In the genomic region with DNA sequence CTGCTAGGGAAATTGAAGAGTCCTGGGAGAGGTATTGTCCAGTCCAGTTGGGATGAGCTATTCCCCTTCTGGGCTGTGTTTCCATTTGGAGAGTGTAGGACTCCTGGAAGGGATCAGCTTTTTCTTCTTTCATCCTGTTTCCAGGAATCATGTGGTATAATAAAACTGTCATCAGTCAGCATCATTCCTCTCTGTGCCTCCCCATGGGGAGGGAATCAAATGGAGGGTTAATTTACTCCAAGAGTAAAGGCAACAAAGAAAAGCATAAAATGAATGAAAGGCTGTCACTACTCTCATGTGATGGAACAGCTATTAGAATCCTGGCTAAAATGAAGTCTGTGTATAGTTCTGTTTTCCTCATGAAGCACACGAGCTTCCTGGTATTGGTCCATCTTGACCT, we compare ENCODE assay signal across 24 cellular contexts.
DNase-seq lines count a peak whose midpoint lies in the region; ATAC-seq, FAIRE-seq and TF ChIP-seq lines count a peak whose summit lies in the region.
"Had no signal": no experiment of that assay in that cellular context is flagged by ENCODE, and none has a peak within 500 bp of the region (broad histone marks: within the 10 kb centered on the region; RNA-seq: fewer than 3 reads in every experiment).

No MANE protein-coding gene starts in this region.

- no peak for FAIRE-seq in small intestine (lab: Jason Lieb, UNC)
- FAIRE-seq: A549, D721Med, GM12878, GM12892, GM18507 had no signal

- 5 to 27% (median 18%) methylated on average over 1 of the region's 1 CpG for WGBS in small intestine, 3 donors

- DNase-seq in NCI-H69 (lab: John Stamatoyannopoulos, UW), result peak; percentile 56
- peak; percentile 48 for DNase-seq in left kidney (ENCODE audit: low read depth, low spot score)
- no peak for DNase-seq in nephron progenitor cell
- DNase-seq in SW480 (ENCODE audit: low spot score), result no peak
- no peak for DNase-seq in stimulated activated naive CD8-positive, alpha-beta T cell treated with anti-CD3 and anti-CD28 coated beads, Interleukin-15, amount 100 ng/mL, for 72 hours
- no peak for DNase-seq in small intestine
- DNase-seq: AML-193; Caco-2; Calu3; CD4-positive, alpha-beta T cell; CD8-positive, alpha-beta T cell; DMS79; DND-41; EL; GDM1 had no signal

- H3K36me3 Mint-ChIP-seq in nephron progenitor cell (ENCODE audit: low read depth), result no peaks in the 10 kb centered on the region
- H3K36me3 Mint-ChIP-seq: CD8-positive, alpha-beta T cell had no signal

- H3K4me1 ChIP-seq in small intestine (ENCODE audit: control insufficient read depth in 2 of 2, insufficient read depth in 1 of 2, low read depth in 1 of 2, low read length in 1 of 2), result no peaks in the 10 kb centered on the region
- H3K4me1 ChIP-seq: A549; BLaER1 treated with 17β-estradiol and CSF1 and Interleukin-3, amounts not matched to agents 10 nM and 100 nM; Caco-2 had no signal

- no peak for ATAC-seq in stimulated activated naive CD8-positive, alpha-beta T cell treated with anti-CD3 and anti-CD28 coated beads, Interleukin-15, amount 100 ng/mL, for 72 hours
- ATAC-seq: A549; CD8-positive, alpha-beta T cell; GM12878 had no signal

- H3K4me3 Mint-ChIP-seq in nephron progenitor cell, result no peak overlapping the region
- no peak overlapping the region for H3K4me3 Mint-ChIP-seq in stimulated activated naive CD8-positive, alpha-beta T cell treated with anti-CD3 and anti-CD28 coated beads, Interleukin-15, amount 100 ng/mL, for 72 hours
- H3K4me3 Mint-ChIP-seq: B cell; CD4-positive, alpha-beta T cell; CD8-positive, alpha-beta T cell had no signal

- H3K27ac ChIP-seq in small intestine (ENCODE audit: low read depth in 1 of 2, low read length in 1 of 2), result no peak overlapping the region
- H3K27ac ChIP-seq: 22Rv1; A549; BLaER1 treated with 17β-estradiol and CSF1 and Interleukin-3, amounts not matched to agents 10 nM and 100 nM; C4-2B had no signal

- H3K4me3 ChIP-seq in small intestine (ENCODE audit: low read depth in 1 of 2, low read length in 2 of 2), result no peak overlapping the region
- H3K4me3 ChIP-seq: A549; BLaER1 treated with 17β-estradiol and CSF1 and Interleukin-3, amounts not matched to agents 10 nM and 100 nM; GM12878 had no signal

- no peak for TF ChIP-seq CTCF in nephron progenitor cell (IDR thresholded peaks at IDR 0.05)

- H3K27ac Mint-ChIP-seq in nephron progenitor cell, result peak overlapping the region; percentile 40
- H3K27ac Mint-ChIP-seq in stimulated activated naive CD8-positive, alpha-beta T cell treated with anti-CD3 and anti-CD28 coated beads, Interleukin-15, amount 100 ng/mL, for 72 hours, result no peak overlapping the region
- H3K27ac Mint-ChIP-seq: B cell; CD4-positive, alpha-beta T cell; CD8-positive, alpha-beta T cell had no signal

- no peaks in the 10 kb centered on the region for H3K27me3 ChIP-seq in small intestine (ENCODE audit: control insufficient read depth in 2 of 2, insufficient read depth in 2 of 2, low read length in 2 of 2)
- H3K27me3 ChIP-seq: BLaER1 treated with 17β-estradiol and CSF1 and Interleukin-3, amounts not matched to agents 10 nM and 100 nM had no signal

- peaks cover 3% of the 10 kb centered on the region for H3K27me3 Mint-ChIP-seq in nephron progenitor cell (ENCODE audit: low read depth, poor library complexity)
- H3K27me3 Mint-ChIP-seq in stimulated activated naive CD8-positive, alpha-beta T cell treated with anti-CD3 and anti-CD28 coated beads, Interleukin-15, amount 100 ng/mL, for 72 hours, result peaks cover 7% of the 10 kb centered on the region
- H3K27me3 Mint-ChIP-seq: B cell; CD4-positive, alpha-beta T cell had no signal

- H3K9me3 Mint-ChIP-seq in nephron progenitor cell, result no peaks in the 10 kb centered on the region
- no peaks in the 10 kb centered on the region for H3K9me3 Mint-ChIP-seq in stimulated activated naive CD8-positive, alpha-beta T cell treated with anti-CD3 and anti-CD28 coated beads, Interleukin-15, amount 100 ng/mL, for 72 hours
- H3K9me3 Mint-ChIP-seq: CD4-positive, alpha-beta T cell; CD8-positive, alpha-beta T cell had no signal

- no peaks in the 10 kb centered on the region for H3K36me3 ChIP-seq in small intestine (ENCODE audit: control insufficient read depth in 2 of 2, insufficient read depth in 2 of 2, low read length in 2 of 2)
- H3K36me3 ChIP-seq: BLaER1 treated with 17β-estradiol and CSF1 and Interleukin-3, amounts not matched to agents 10 nM and 100 nM had no signal

- H3K9me3 ChIP-seq in small intestine (ENCODE audit: control insufficient read depth, low read depth), result no peaks in the 10 kb centered on the region
- H3K9me3 ChIP-seq: A549; BLaER1 treated with 17β-estradiol and CSF1 and Interleukin-3, amounts not matched to agents 10 nM and 100 nM; Caco-2 had no signal

- peaks cover 35% of the 10 kb centered on the region for H3K4me1 Mint-ChIP-seq in nephron progenitor cell
- H3K4me1 Mint-ChIP-seq in stimulated activated naive CD8-positive, alpha-beta T cell treated with anti-CD3 and anti-CD28 coated beads, Interleukin-15, amount 100 ng/mL, for 72 hours, result no peaks in the 10 kb centered on the region
- H3K4me1 Mint-ChIP-seq: B cell had no signal

Comparison
In these comparisons a context has a peak if more than half of its experiments do, and no peak if none do; other contexts are left out.
1. DNase-seq: peak in NCI-H69 (single experiment) and left kidney (single experiment); none in nephron progenitor cell (single experiment), SW480 (single experiment), stimulated activated naive CD8-positive, alpha-beta T cell treated with anti-CD3 and anti-CD28 coated beads, Interleukin-15, amount 100 ng/mL, for 72 hours (0 of 2) and small intestine (single experiment).